In genomic region chr3:5731100-5731499, GRCh38 we compare ENCODE assay signal across 12 cellular contexts.
A peak's percentile ranks its signal among the peaks of the same experiment; 100 is the strongest.
DNase-seq lines count a peak whose midpoint lies in the region; ATAC-seq, FAIRE-seq and TF ChIP-seq lines count a peak whose summit lies in the region.
"Had no signal": no experiment of that assay in that cellular context is flagged by ENCODE, and none has a peak within 500 bp of the region (broad histone marks: within the 10 kb centered on the region; RNA-seq: fewer than 3 reads in every experiment).

No MANE protein-coding gene starts in this region.

- no peak for DNase-seq in activated CD8-positive, alpha-beta T cell treated with anti-CD3 and anti-CD28 coated beads for 36 hours
- DNase-seq in activated CD8-positive, alpha-beta T cell treated with anti-CD3 and anti-CD28 coated beads, Interleukin-2, amount 10 ng/mL, durations not matched to agents 7 days and 5 days = no peak
- DNase-seq in Kasumi-1 (lab: John Stamatoyannopoulos, UW) (peak; percentile 16 to 51), endodermal cell (peak; percentile 49), type B pancreatic cell (ENCODE audit: extremely low spot score, unreplicated experiment) (no peak), NCI-H510A (lab: John Stamatoyannopoulos, UW) (no peak), ovary (no peak), HTR-8/SVneo (ENCODE audit: insufficient read length, low spot score) (no peak)
- DNase-seq: effector memory CD8-positive, alpha-beta T cell; natural killer cell; NCI-H2081 had no signal

- H3K4me1 Mint-ChIP-seq in activated CD8-positive, alpha-beta T cell treated with anti-CD3 and anti-CD28 coated beads for 36 hours (ENCODE audit: low read depth) = no peaks in the 10 kb centered on the region
- H3K4me1 Mint-ChIP-seq in activated CD8-positive, alpha-beta T cell treated with anti-CD3 and anti-CD28 coated beads, Interleukin-2, amount 10 ng/mL, durations not matched to agents 7 days and 5 days (ENCODE audit: low read depth) = no peaks in the 10 kb centered on the region
- peaks cover 12% of the 10 kb centered on the region for H3K4me1 Mint-ChIP-seq in endodermal cell
- no peaks in the 10 kb centered on the region for H3K4me1 Mint-ChIP-seq in type B pancreatic cell (ENCODE audit: unreplicated experiment)
- H3K4me1 Mint-ChIP-seq: natural killer cell; stimulated activated memory B cell treated with anti-CD40 and anti-IgM and Interleukin-4, amounts not matched to agents 10 μg/mL and 1 μg/mL and 100 μg/mL, for 72 hours had no signal

- no peaks in the 10 kb centered on the region for H3K27me3 Mint-ChIP-seq in activated CD8-positive, alpha-beta T cell treated with anti-CD3 and anti-CD28 coated beads for 36 hours
- no peaks in the 10 kb centered on the region for H3K27me3 Mint-ChIP-seq in activated CD8-positive, alpha-beta T cell treated with anti-CD3 and anti-CD28 coated beads, Interleukin-2, amount 10 ng/mL, durations not matched to agents 7 days and 5 days (ENCODE audit: low read depth)
- H3K27me3 Mint-ChIP-seq in endodermal cell (ENCODE audit: insufficient read depth) (no peaks in the 10 kb centered on the region), type B pancreatic cell (no peaks in the 10 kb centered on the region)
- H3K27me3 Mint-ChIP-seq: effector memory CD8-positive, alpha-beta T cell; stimulated activated memory B cell treated with anti-CD40 and anti-IgM and Interleukin-4, amounts not matched to agents 10 μg/mL and 1 μg/mL and 100 μg/mL, for 72 hours had no signal

- WGBS in endodermal cell (ENCODE audit: insufficient coverage in 1 of 2, insufficient read length in 1 of 2), 2 experiments = 33 to 53% methylated on average over 1 to 2 of the region's 2 CpGs
- WGBS in ovary, 3 donors = 41 to 93% (median 63%) methylated on average over 2 of the region's 2 CpGs

- H3K9me3 Mint-ChIP-seq in activated CD8-positive, alpha-beta T cell treated with anti-CD3 and anti-CD28 coated beads for 36 hours = no peaks in the 10 kb centered on the region
- H3K9me3 Mint-ChIP-seq in activated CD8-positive, alpha-beta T cell treated with anti-CD3 and anti-CD28 coated beads, Interleukin-2, amount 10 ng/mL, durations not matched to agents 7 days and 5 days (ENCODE audit: insufficient read depth) = no peaks in the 10 kb centered on the region
- H3K9me3 Mint-ChIP-seq in endodermal cell (no peaks in the 10 kb centered on the region), type B pancreatic cell (no peaks in the 10 kb centered on the region)
- H3K9me3 Mint-ChIP-seq: stimulated activated memory B cell treated with anti-CD40 and anti-IgM and Interleukin-4, amounts not matched to agents 10 μg/mL and 1 μg/mL and 100 μg/mL, for 72 hours had no signal

- no peak overlapping the region for H3K27ac Mint-ChIP-seq in activated CD8-positive, alpha-beta T cell treated with anti-CD3 and anti-CD28 coated beads for 36 hours
- no peak overlapping the region for H3K27ac Mint-ChIP-seq in activated CD8-positive, alpha-beta T cell treated with anti-CD3 and anti-CD28 coated beads, Interleukin-2, amount 10 ng/mL, durations not matched to agents 7 days and 5 days
- H3K27ac Mint-ChIP-seq in endodermal cell (no peak overlapping the region), type B pancreatic cell (no peak overlapping the region)
- H3K27ac Mint-ChIP-seq: effector memory CD8-positive, alpha-beta T cell; natural killer cell; stimulated activated memory B cell treated with anti-CD40 and anti-IgM and Interleukin-4, amounts not matched to agents 10 μg/mL and 1 μg/mL and 100 μg/mL, for 72 hours had no signal

- peak; percentile 14 for TF ChIP-seq CTCF in activated CD8-positive, alpha-beta T cell treated with anti-CD3 and anti-CD28 coated beads for 36 hours (IDR thresholded peaks at IDR 0.05)
- TF ChIP-seq CTCF in endodermal cell (conservative IDR thresholded peaks at IDR 0.05) (peak; percentile 84), type B pancreatic cell (conservative IDR thresholded peaks at IDR 0.05) (peak; percentile 60), ovary (IDR thresholded peaks at IDR 0.05) (no peak)

- no peak for TF ChIP-seq POLR2A in ovary (IDR thresholded peaks at IDR 0.05)

- no peak overlapping the region for H3K4me3 ChIP-seq in endodermal cell (ENCODE audit: low read length)
- no peak overlapping the region for H3K4me3 ChIP-seq in ovary

- no peak overlapping the region for H3K9ac ChIP-seq in endodermal cell (ENCODE audit: extremely low read depth, low read length, poor library complexity, severe bottlenecking)

- H3K36me3 Mint-ChIP-seq in activated CD8-positive, alpha-beta T cell treated with anti-CD3 and anti-CD28 coated beads for 36 hours (ENCODE audit: low read depth) = no peaks in the 10 kb centered on the region
- no peaks in the 10 kb centered on the region for H3K36me3 Mint-ChIP-seq in activated CD8-positive, alpha-beta T cell treated with anti-CD3 and anti-CD28 coated beads, Interleukin-2, amount 10 ng/mL, durations not matched to agents 7 days and 5 days (ENCODE audit: low read depth)
- H3K36me3 Mint-ChIP-seq in endodermal cell (ENCODE audit: low read depth) (no peaks in the 10 kb centered on the region), type B pancreatic cell (no peaks in the 10 kb centered on the region)
- H3K36me3 Mint-ChIP-seq: natural killer cell; stimulated activated memory B cell treated with anti-CD40 and anti-IgM and Interleukin-4, amounts not matched to agents 10 μg/mL and 1 μg/mL and 100 μg/mL, for 72 hours had no signal

- CTCF ChIA-PET in activated CD8-positive, alpha-beta T cell treated with anti-CD3 and anti-CD28 coated beads for 36 hours (lab: Charles Lee) = no interaction called here
- CTCF ChIA-PET in activated CD8-positive, alpha-beta T cell treated with anti-CD3 and anti-CD28 coated beads, Interleukin-2, amount 10 ng/mL, durations not matched to agents 7 days and 5 days (lab: Charles Lee) = interaction anchor here (0.9 kb wide), 1 partner anchor 304 kb away, joined by 4 read pairs; no protein-coding TSS in a partner anchor

- intact Hi-C loops in activated CD8-positive, alpha-beta T cell treated with anti-CD3 and anti-CD28 coated beads for 36 hours (cut with micrococcal nuclease) = no loop called here
- intact Hi-C loops in ovary (cut with DNase I) = no loop called here

- H3K4me3 Mint-ChIP-seq in activated CD8-positive, alpha-beta T cell treated with anti-CD3 and anti-CD28 coated beads for 36 hours = no peak overlapping the region
- H3K4me3 Mint-ChIP-seq in activated CD8-positive, alpha-beta T cell treated with anti-CD3 and anti-CD28 coated beads, Interleukin-2, amount 10 ng/mL, durations not matched to agents 7 days and 5 days = no peak overlapping the region
- no peak overlapping the region for H3K4me3 Mint-ChIP-seq in endodermal cell
- no peak overlapping the region for H3K4me3 Mint-ChIP-seq in type B pancreatic cell
- H3K4me3 Mint-ChIP-seq: effector memory CD8-positive, alpha-beta T cell; natural killer cell; stimulated activated memory B cell treated with anti-CD40 and anti-IgM and Interleukin-4, amounts not matched to agents 10 μg/mL and 1 μg/mL and 100 μg/mL, for 72 hours had no signal

- no peaks in the 10 kb centered on the region for H3K36me3 ChIP-seq in endodermal cell (ENCODE audit: control insufficient read depth, insufficient read depth, low read length)
- H3K36me3 ChIP-seq in ovary = no peaks in the 10 kb centered on the region

- no peak for ATAC-seq in activated CD8-positive, alpha-beta T cell treated with anti-CD3 and anti-CD28 coated beads for 36 hours
- ATAC-seq in activated CD8-positive, alpha-beta T cell treated with anti-CD3 and anti-CD28 coated beads, Interleukin-2, amount 10 ng/mL, durations not matched to agents 7 days and 5 days = no peak
- ATAC-seq: effector memory CD8-positive, alpha-beta T cell; natural killer cell; stimulated activated memory B cell treated with anti-CD40 and anti-IgM and Interleukin-4, amounts not matched to agents 10 μg/mL and 1 μg/mL and 100 μg/mL, for 72 hours had no signal

- no peak for FAIRE-seq in HTR-8/SVneo (lab: Jason Lieb, UNC)

- H3K27ac ChIP-seq in endodermal cell (ENCODE audit: low read depth, low read length) (no peak overlapping the region), ovary (no peak overlapping the region)

- POLR2A ChIA-PET in activated CD8-positive, alpha-beta T cell treated with anti-CD3 and anti-CD28 coated beads for 36 hours (lab: Charles Lee) = no interaction called here
- POLR2A ChIA-PET in activated CD8-positive, alpha-beta T cell treated with anti-CD3 and anti-CD28 coated beads, Interleukin-2, amount 10 ng/mL, durations not matched to agents 7 days and 5 days (lab: Charles Lee) = no interaction called here

- no peak for TF ChIP-seq EP300 in ovary (IDR thresholded peaks at IDR 0.05)

- H3K9me3 ChIP-seq in endodermal cell (ENCODE audit: control insufficient read depth, low read length) (no peaks in the 10 kb centered on the region), ovary (no peaks in the 10 kb centered on the region)

- no peaks in the 10 kb centered on the region for H3K27me3 ChIP-seq in endodermal cell (ENCODE audit: control insufficient read depth, insufficient read depth, low read length, poor library complexity, severe bottlenecking)
- H3K27me3 ChIP-seq in ovary = no peaks in the 10 kb centered on the region

- H3K4me1 ChIP-seq in endodermal cell (ENCODE audit: control insufficient read depth, insufficient read depth, low read length) (no peaks in the 10 kb centered on the region), ovary (ENCODE audit: insufficient read depth) (peaks cover 3% of the 10 kb centered on the region)

Comparison
In these comparisons a context has a peak if more than half of its experiments do, and no peak if none do; other contexts are left out.
1. DNase-seq: peak in Kasumi-1 (2 of 2) and endodermal cell (single experiment); none in activated CD8-positive, alpha-beta T cell treated with anti-CD3 and anti-CD28 coated beads for 36 hours (single experiment), activated CD8-positive, alpha-beta T cell treated with anti-CD3 and anti-CD28 coated beads, Interleukin-2, amount 10 ng/mL, durations not matched to agents 7 days and 5 days (single experiment), type B pancreatic cell (single experiment), NCI-H510A (single experiment), ovary (0 of 5) and HTR-8/SVneo (single experiment).
2. CTCF ChIP-seq: peak in activated CD8-positive, alpha-beta T cell treated with anti-CD3 and anti-CD28 coated beads for 36 hours (single experiment), endodermal cell (single experiment) and type B pancreatic cell (single experiment); none in ovary (0 of 3).